Comparison of ENCODE assay signal across 16 cellular contexts in the genomic region with DNA sequence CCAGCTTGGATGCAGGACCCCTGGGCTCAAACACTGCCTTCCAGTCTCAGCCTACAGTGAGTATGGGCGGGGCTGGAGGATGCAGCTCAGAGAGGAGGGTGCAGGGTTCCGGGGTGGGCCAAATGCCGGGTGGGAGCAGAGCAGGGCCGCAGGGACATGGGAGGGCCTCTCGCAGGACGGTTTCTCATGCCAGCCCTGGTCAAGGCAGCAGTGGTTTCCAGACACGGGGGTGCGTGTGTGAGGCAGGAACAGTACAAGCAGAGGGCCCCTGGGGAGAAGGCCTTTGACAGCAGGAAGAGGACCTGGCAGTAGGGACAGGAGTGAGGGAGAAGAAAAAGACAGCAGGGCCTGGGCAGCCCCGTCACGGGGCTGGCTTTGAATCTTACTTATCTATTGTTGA.
"Had no signal": no experiment of that assay in that cellular context is flagged by ENCODE, and none has a peak within 500 bp of the region (broad histone marks: within the 10 kb centered on the region; RNA-seq: fewer than 3 reads in every experiment).

No MANE protein-coding gene starts in this region.

- H3K27me3 ChIP-seq: ascending aorta, dorsolateral prefrontal cortex, esophagus muscularis mucosa, stomach had no signal

- H3K9me3 Mint-ChIP-seq: activated CD4-positive, alpha-beta T cell treated with anti-CD3 and anti-CD28 coated beads, Interleukin-2, amount 10 ng/mL, durations not matched to agents 7 days and 5 days; activated naive CD8-positive, alpha-beta T cell treated with anti-CD3 and anti-CD28 coated beads, Interleukin-2, amount 50 U/mL, for 24 hours; activated T-helper 1 cell treated with anti-CD3 and anti-CD28 coated beads, Interleukin-12 subunit alpha, Interleukin-12 subunit beta, Interleukin-2, Interleukin-4 antibody, amounts not matched to agents 30 ng/mL and 10 ng/mL and 1 ng/mL, durations not matched to agents 14 hours and 24 hours and 36 hours; memory B cell; nephron had no signal

- H3K27ac ChIP-seq: ascending aorta, esophagus muscularis mucosa, psoas muscle, stomach, thoracic aorta had no signal

- H3K4me3 ChIP-seq: ascending aorta, dorsolateral prefrontal cortex, esophagus muscularis mucosa, psoas muscle, stomach, thoracic aorta had no signal

- H3K36me3 ChIP-seq: thoracic aorta had no signal

- H3K9me3 ChIP-seq: ascending aorta, esophagus muscularis mucosa, psoas muscle, stomach, thoracic aorta had no signal

- DNase-seq: activated CD4-positive, alpha-beta T cell treated with anti-CD3 and anti-CD28 coated beads, Interleukin-2, amount 10 ng/mL, durations not matched to agents 7 days and 5 days; activated CD8-positive, alpha-beta memory T cell treated with anti-CD3 and anti-CD28 coated beads, Interleukin-2, amount 50 U/mL, for 48 hours; activated naive CD4-positive, alpha-beta T cell; activated naive CD8-positive, alpha-beta T cell treated with anti-CD3 and anti-CD28 coated beads, Interleukin-2, amount 50 U/mL, for 24 hours; dorsolateral prefrontal cortex; hypothalamus; left ventricle myocardium superior; psoas muscle; stimulated activated CD4-positive, alpha-beta T cell treated with anti-CD3 and anti-CD28 coated beads, Interleukin-1b, Interleukin-23, amount 100 ng/mL, for 48 hours; stomach had no signal

- H3K4me1 ChIP-seq: ascending aorta had no signal

- H3K27ac Mint-ChIP-seq: activated CD4-positive, alpha-beta T cell treated with anti-CD3 and anti-CD28 coated beads, Interleukin-2, amount 10 ng/mL, durations not matched to agents 7 days and 5 days; activated naive CD8-positive, alpha-beta T cell treated with anti-CD3 and anti-CD28 coated beads, Interleukin-2, amount 50 U/mL, for 24 hours; activated T-helper 1 cell treated with anti-CD3 and anti-CD28 coated beads, Interleukin-12 subunit alpha, Interleukin-12 subunit beta, Interleukin-2, Interleukin-4 antibody, amounts not matched to agents 30 ng/mL and 10 ng/mL and 1 ng/mL, durations not matched to agents 14 hours and 24 hours and 36 hours; nephron had no signal

- ATAC-seq: activated naive CD8-positive, alpha-beta T cell treated with anti-CD3 and anti-CD28 coated beads, Interleukin-2, amount 50 U/mL, for 24 hours; left ventricle myocardium superior; psoas muscle had no signal

- H3K4me3 Mint-ChIP-seq: activated CD4-positive, alpha-beta T cell treated with anti-CD3 and anti-CD28 coated beads, Interleukin-2, amount 10 ng/mL, durations not matched to agents 7 days and 5 days; activated naive CD8-positive, alpha-beta T cell treated with anti-CD3 and anti-CD28 coated beads, Interleukin-2, amount 50 U/mL, for 24 hours; activated T-helper 1 cell treated with anti-CD3 and anti-CD28 coated beads, Interleukin-12 subunit alpha, Interleukin-12 subunit beta, Interleukin-2, Interleukin-4 antibody, amounts not matched to agents 30 ng/mL and 10 ng/mL and 1 ng/mL, durations not matched to agents 14 hours and 24 hours and 36 hours; memory B cell; nephron had no signal

- H3K27me3 Mint-ChIP-seq: activated CD4-positive, alpha-beta T cell treated with anti-CD3 and anti-CD28 coated beads, Interleukin-2, amount 10 ng/mL, durations not matched to agents 7 days and 5 days; activated naive CD8-positive, alpha-beta T cell treated with anti-CD3 and anti-CD28 coated beads, Interleukin-2, amount 50 U/mL, for 24 hours; memory B cell had no signal

- H3K4me1 Mint-ChIP-seq: activated CD4-positive, alpha-beta T cell treated with anti-CD3 and anti-CD28 coated beads, Interleukin-2, amount 10 ng/mL, durations not matched to agents 7 days and 5 days had no signal
